1 cellular context compared by ENCODE assay signal in the genomic region with DNA sequence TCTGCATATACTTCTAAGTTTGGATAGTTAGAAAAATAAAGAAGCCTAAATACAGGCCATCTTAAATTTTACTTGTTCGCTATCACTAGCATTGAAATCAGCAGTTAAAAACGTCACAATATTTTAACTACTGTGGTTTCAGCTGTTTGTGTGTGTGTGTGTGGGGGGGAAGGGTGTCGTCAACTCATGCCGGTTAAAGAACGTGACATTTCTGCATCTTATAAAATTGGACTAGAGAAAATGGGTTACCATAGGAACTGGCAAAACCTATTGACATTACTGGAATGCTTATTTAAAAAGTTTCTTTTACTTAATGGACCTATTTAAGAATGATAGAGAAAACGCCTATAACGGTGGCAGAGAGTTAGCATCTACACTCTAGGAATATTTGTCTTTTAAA.
TF ChIP-seq lines count a peak whose summit lies in the region.

No MANE protein-coding gene starts in this region.

TF ChIP-seq in H1, 55 proteins besides CTCF, POLR2A, EP300 and RAD21:
- TF ChIP-seq POU5F1 (IDR thresholded peaks at IDR 0.05; ENCODE audit: low read depth, low read length) (no peak), ZNF274 (IDR thresholded peaks at IDR 0.05; ENCODE audit: borderline replicate concordance, extremely low read depth, low read length) (no peak), CBX8 (IDR thresholded peaks at IDR 0.05; ENCODE audit: borderline replicate concordance, low read depth, low read length) (no peak), TEAD4 (IDR thresholded peaks at IDR 0.05; ENCODE audit: low read depth, low read length) (no peak), MAFK (IDR thresholded peaks at IDR 0.05; ENCODE audit: low read depth, low read length) (no peak), SUZ12 (IDR thresholded peaks at IDR 0.05; ENCODE audit: low read length) (no peak), NANOG (IDR thresholded peaks at IDR 0.05; ENCODE audit: insufficient read depth, low read depth, low read length, poor library complexity, severe bottlenecking) (no peak), HDAC6 (IDR thresholded peaks at IDR 0.05; ENCODE audit: low read depth, low read length) (no peak), KDM4A (IDR thresholded peaks at IDR 0.05; ENCODE audit: low read depth, low read length, severe bottlenecking) (no peak)
- TF ChIP-seq, protein P1, sequence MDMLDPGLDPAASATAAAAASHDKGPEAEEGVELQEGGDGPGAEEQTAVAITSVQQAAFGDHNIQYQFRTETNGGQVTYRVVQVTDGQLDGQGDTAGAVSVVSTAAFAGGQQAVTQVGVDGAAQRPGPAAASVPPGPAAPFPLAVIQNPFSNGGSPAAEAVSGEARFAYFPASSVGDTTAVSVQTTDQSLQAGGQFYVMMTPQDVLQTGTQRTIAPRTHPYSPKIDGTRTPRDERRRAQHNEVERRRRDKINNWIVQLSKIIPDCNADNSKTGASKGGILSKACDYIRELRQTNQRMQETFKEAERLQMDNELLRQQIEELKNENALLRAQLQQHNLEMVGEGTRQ (IDR thresholded peaks at IDR 0.05; ENCODE audit: low read length), result no peak
- TF ChIP-seq, protein P2, sequence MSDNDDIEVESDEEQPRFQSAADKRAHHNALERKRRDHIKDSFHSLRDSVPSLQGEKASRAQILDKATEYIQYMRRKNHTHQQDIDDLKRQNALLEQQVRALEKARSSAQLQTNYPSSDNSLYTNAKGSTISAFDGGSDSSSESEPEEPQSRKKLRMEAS (IDR thresholded peaks at IDR 0.05), result no peak
